Comparison of ENCODE assay signal across 14 cellular contexts in the genomic region with DNA sequence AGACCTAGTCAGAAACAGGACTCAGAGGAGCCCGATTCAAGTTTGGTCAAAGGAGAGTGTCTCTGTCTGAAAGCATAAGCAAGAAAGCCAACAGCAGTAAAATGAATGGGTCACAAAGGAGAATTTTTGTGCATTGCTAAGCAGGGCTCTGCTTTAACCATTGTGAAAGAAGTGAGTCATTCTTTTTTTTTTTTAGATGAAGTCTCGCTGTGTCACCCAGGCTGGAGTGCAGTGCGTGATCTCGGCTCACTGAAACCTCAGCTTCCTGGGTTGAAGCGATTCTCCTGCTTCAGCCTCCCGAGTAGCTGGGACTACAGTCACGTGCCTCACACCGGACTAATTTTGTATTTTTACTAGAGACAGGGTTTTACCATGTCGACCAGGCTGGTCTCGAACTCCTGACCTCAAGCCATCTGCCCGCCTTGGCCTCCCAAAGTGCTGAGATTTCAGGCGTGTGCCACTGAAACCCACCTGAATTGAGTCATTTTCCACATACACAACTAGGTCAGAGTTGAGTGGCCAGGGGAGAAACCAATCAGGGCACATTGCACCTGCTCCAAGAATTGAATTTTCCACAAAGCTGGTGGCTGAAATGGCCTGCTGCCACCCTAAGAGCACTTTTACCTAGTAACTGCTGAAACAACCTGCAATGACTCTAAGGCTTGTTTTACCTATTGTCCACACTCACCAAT. TPM values are rescaled to one million over a fixed set of nuclear protein-coding genes. Genes with fewer than 3 reads are reported as not detected.
"Had no signal": no experiment of that assay in that cellular context is flagged by ENCODE, and none has a peak within 500 bp of the region (broad histone marks: within the 10 kb centered on the region; RNA-seq: fewer than 3 reads in every experiment).

No MANE protein-coding gene starts in this region.

RNA-seq across cellular contexts. Expression of a gene that starts 11.4 kb away (rescaled TPM):
- total RNA-seq: activated CD4-positive, alpha-beta memory T cell treated with anti-CD3 and anti-CD28 coated beads for 36 hours; activated CD8-positive, alpha-beta memory T cell treated with anti-CD3 and anti-CD28 coated beads for 36 hours; activated naive CD8-positive, alpha-beta T cell treated with anti-CD3 and anti-CD28 coated beads for 36 hours; activated T-helper 1 cell treated with anti-CD3 and anti-CD28 coated beads, Interleukin-12 subunit alpha, Interleukin-12 subunit beta, Interleukin-2, Interleukin-4 antibody, amounts not matched to agents 30 ng/mL and 10 ng/mL and 1 ng/mL, durations not matched to agents 14 hours and 24 hours and 36 hours; adrenal gland; astrocyte; body of pancreas; breast epithelium; cardiac septum; LHCN-M2; NCI-H460; PC-9; SJCRH30; T-helper 1 cell treated with Interleukin-12 subunit alpha and Interleukin-12 subunit beta and Interleukin-4 antibody, amounts not matched to agents 30 ng/mL and 1 ng/mL, for 36 hours had no signal

RNA-seq across cellular contexts. Expression of a gene that starts 15.5 kb away (rescaled TPM):
- total RNA-seq: activated CD4-positive, alpha-beta memory T cell treated with anti-CD3 and anti-CD28 coated beads for 36 hours; activated CD8-positive, alpha-beta memory T cell treated with anti-CD3 and anti-CD28 coated beads for 36 hours; activated naive CD8-positive, alpha-beta T cell treated with anti-CD3 and anti-CD28 coated beads for 36 hours; activated T-helper 1 cell treated with anti-CD3 and anti-CD28 coated beads, Interleukin-12 subunit alpha, Interleukin-12 subunit beta, Interleukin-2, Interleukin-4 antibody, amounts not matched to agents 30 ng/mL and 10 ng/mL and 1 ng/mL, durations not matched to agents 14 hours and 24 hours and 36 hours; adrenal gland; astrocyte; body of pancreas; breast epithelium; cardiac septum; LHCN-M2; NCI-H460; PC-9; SJCRH30; T-helper 1 cell treated with Interleukin-12 subunit alpha and Interleukin-12 subunit beta and Interleukin-4 antibody, amounts not matched to agents 30 ng/mL and 1 ng/mL, for 36 hours had no signal

RNA-seq across cellular contexts. Expression of a gene that starts 43.9 kb away (rescaled TPM):
- total RNA-seq: activated CD4-positive, alpha-beta memory T cell treated with anti-CD3 and anti-CD28 coated beads for 36 hours; activated CD8-positive, alpha-beta memory T cell treated with anti-CD3 and anti-CD28 coated beads for 36 hours; activated naive CD8-positive, alpha-beta T cell treated with anti-CD3 and anti-CD28 coated beads for 36 hours; activated T-helper 1 cell treated with anti-CD3 and anti-CD28 coated beads, Interleukin-12 subunit alpha, Interleukin-12 subunit beta, Interleukin-2, Interleukin-4 antibody, amounts not matched to agents 30 ng/mL and 10 ng/mL and 1 ng/mL, durations not matched to agents 14 hours and 24 hours and 36 hours; adrenal gland; astrocyte; body of pancreas; breast epithelium; cardiac septum; LHCN-M2; NCI-H460; PC-9; SJCRH30; T-helper 1 cell treated with Interleukin-12 subunit alpha and Interleukin-12 subunit beta and Interleukin-4 antibody, amounts not matched to agents 30 ng/mL and 1 ng/mL, for 36 hours had no signal
